In the genomic region with DNA sequence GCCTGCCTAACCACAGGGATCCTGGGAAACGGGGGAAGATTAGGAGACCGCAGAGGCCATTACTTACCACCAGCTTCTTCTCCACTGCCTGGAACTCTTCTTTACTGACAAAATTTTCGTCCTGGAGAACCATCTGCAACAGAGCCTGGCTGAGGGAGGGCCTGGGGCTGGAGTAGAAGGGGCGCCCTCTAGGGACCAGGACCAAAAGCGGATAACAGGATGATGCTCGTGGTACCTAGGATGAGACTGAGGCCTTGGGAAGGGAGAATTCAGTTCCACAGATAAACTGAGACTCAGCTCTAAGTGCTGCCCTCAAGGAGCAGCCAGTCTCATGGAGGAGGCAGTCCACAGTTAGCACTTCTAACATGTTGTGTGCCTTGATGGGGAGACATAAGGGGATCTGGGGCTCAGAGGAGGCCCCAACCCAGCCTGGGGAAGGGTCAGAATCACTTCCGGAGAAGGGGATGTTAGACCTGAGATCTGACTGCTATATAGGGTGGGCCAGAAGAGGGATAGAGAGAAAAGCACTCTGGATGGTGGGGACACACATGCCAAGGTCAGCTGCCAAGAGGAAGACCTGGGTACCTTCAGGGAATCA, we compare ENCODE assay signal across 1 cellular context.
TF ChIP-seq lines count a peak whose summit lies in the region.

No MANE protein-coding gene starts in this region.

TF ChIP-seq in GM12878, 131 proteins besides CTCF, POLR2A, EP300 and RAD21:
- TF ChIP-seq BHLHE40 (IDR thresholded peaks at IDR 0.05; ENCODE audit: borderline replicate concordance in 1 of 2, low read depth in 2 of 2, low read length in 1 of 2) (no peak), RB1 (IDR thresholded peaks at IDR 0.05; ENCODE audit: borderline replicate concordance) (no peak), IKZF1 (conservative IDR thresholded peaks at IDR 0.05) (0 out of 2 replicates have a peak, but pooled peaks have one; percentile 16), IKZF2 (IDR thresholded peaks at IDR 0.05) (0 out of 4 replicates have a peak, but pooled peaks of 1 of the 2 experiments have one; percentile 26)
